1 cellular context compared by ENCODE assay signal in genomic region chr12:121352053-121353018, GRCh38.
TF ChIP-seq lines count a peak whose summit lies in the region.

A gene with protein sequence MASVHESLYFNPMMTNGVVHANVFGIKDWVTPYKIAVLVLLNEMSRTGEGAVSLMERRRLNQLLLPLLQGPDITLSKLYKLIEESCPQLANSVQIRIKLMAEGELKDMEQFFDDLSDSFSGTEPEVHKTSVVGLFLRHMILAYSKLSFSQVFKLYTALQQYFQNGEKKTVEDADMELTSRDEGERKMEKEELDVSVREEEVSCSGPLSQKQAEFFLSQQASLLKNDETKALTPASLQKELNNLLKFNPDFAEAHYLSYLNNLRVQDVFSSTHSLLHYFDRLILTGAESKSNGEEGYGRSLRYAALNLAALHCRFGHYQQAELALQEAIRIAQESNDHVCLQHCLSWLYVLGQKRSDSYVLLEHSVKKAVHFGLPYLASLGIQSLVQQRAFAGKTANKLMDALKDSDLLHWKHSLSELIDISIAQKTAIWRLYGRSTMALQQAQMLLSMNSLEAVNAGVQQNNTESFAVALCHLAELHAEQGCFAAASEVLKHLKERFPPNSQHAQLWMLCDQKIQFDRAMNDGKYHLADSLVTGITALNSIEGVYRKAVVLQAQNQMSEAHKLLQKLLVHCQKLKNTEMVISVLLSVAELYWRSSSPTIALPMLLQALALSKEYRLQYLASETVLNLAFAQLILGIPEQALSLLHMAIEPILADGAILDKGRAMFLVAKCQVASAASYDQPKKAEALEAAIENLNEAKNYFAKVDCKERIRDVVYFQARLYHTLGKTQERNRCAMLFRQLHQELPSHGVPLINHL (minus strand): TSS chr12:121352411. CDS start chr12:121352340, 71 bp downstream.

TF ChIP-seq in GM12878, 131 proteins besides CTCF, POLR2A, EP300 and RAD21 (continued from another document and continues in another):
- TF ChIP-seq, protein P1, sequence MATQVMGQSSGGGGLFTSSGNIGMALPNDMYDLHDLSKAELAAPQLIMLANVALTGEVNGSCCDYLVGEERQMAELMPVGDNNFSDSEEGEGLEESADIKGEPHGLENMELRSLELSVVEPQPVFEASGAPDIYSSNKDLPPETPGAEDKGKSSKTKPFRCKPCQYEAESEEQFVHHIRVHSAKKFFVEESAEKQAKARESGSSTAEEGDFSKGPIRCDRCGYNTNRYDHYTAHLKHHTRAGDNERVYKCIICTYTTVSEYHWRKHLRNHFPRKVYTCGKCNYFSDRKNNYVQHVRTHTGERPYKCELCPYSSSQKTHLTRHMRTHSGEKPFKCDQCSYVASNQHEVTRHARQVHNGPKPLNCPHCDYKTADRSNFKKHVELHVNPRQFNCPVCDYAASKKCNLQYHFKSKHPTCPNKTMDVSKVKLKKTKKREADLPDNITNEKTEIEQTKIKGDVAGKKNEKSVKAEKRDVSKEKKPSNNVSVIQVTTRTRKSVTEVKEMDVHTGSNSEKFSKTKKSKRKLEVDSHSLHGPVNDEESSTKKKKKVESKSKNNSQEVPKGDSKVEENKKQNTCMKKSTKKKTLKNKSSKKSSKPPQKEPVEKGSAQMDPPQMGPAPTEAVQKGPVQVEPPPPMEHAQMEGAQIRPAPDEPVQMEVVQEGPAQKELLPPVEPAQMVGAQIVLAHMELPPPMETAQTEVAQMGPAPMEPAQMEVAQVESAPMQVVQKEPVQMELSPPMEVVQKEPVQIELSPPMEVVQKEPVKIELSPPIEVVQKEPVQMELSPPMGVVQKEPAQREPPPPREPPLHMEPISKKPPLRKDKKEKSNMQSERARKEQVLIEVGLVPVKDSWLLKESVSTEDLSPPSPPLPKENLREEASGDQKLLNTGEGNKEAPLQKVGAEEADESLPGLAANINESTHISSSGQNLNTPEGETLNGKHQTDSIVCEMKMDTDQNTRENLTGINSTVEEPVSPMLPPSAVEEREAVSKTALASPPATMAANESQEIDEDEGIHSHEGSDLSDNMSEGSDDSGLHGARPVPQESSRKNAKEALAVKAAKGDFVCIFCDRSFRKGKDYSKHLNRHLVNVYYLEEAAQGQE (IDR thresholded peaks at IDR 0.05; ENCODE audit: low read depth, low read length), result no peak
- TF ChIP-seq STAT3 (IDR thresholded peaks at IDR 0.05; ENCODE audit: low read depth, low read length) (no peak), TCF7 (IDR thresholded peaks at IDR 0.05; ENCODE audit: borderline replicate concordance) (0 out of 2 replicates have a peak, but pooled peaks have one; percentile 37), ZZZ3 (IDR thresholded peaks at IDR 0.05; ENCODE audit: control insufficient read depth, insufficient read length, low read depth) (no peak), E2F4 (IDR thresholded peaks at IDR 0.05; ENCODE audit: low read depth, low read length) (no peak), NBN (IDR thresholded peaks at IDR 0.05) (peak; percentile 78), RFX5 (IDR thresholded peaks at IDR 0.05; ENCODE audit: low read depth, low read length) (no peak), CEBPZ (IDR thresholded peaks at IDR 0.05; ENCODE audit: low read depth, low read length) (no peak), ZNF274 (IDR thresholded peaks at IDR 0.05; ENCODE audit: insufficient read depth, insufficient read length) (no peak), ZBTB11 (CRISPR knock-in tag; IDR thresholded peaks at IDR 0.05) (peak; percentile 93), CBFB (IDR thresholded peaks at IDR 0.05; ENCODE audit: low read depth) (peak; percentile 94), IKZF2 (IDR thresholded peaks at IDR 0.05) (peak; percentile 48 to 68; a peak in 3 of 4 replicates), GATAD2B (conservative IDR thresholded peaks at IDR 0.05; ENCODE audit: low read depth) (peak; percentile 66), SRF (IDR thresholded peaks at IDR 0.05; ENCODE audit: low read depth in 2 of 2, low read length in 2 of 2) (peak in 1 of 2 experiments; percentile 80; a peak in 2 of 4 replicates), RCOR1 (conservative IDR thresholded peaks at IDR 0.05; ENCODE audit: low read depth, low read length) (0 out of 2 replicates have a peak, but pooled peaks have one; percentile 85), POLR2AphosphoS2 (IDR thresholded peaks at IDR 0.05; ENCODE audit: low read depth, low read length) (no peak), SKIL (IDR thresholded peaks at IDR 0.05; ENCODE audit: low read depth, poor library complexity, severe bottlenecking) (peak; percentile 76), SREBF1 (IDR thresholded peaks at IDR 0.05; ENCODE audit: low read length) (no peak), RB1 (IDR thresholded peaks at IDR 0.05; ENCODE audit: borderline replicate concordance) (peak; percentile 66; the same call in 1 of the 2 replicates), CHD2 (IDR thresholded peaks at IDR 0.05; ENCODE audit: borderline replicate concordance, low read depth, low read length) (peak; percentile 96), JUNB (IDR thresholded peaks at IDR 0.05) (no peak; the same call in 1 of the 2 replicates), BCL3 (IDR thresholded peaks at IDR 0.05; ENCODE audit: borderline replicate concordance, insufficient read depth, low read depth, low read length, poor library complexity, severe bottlenecking) (no peak), HDGF (IDR thresholded peaks at IDR 0.05) (no peak), IRF4 (IDR thresholded peaks at IDR 0.05; ENCODE audit: low read depth, low read length) (peak; percentile 70; the same call in 1 of the 2 replicates), NFXL1 (IDR thresholded peaks at IDR 0.05; ENCODE audit: borderline replicate concordance) (no peak), LARP7 (IDR thresholded peaks at IDR 0.05) (peak; percentile 86), ELK1 (IDR thresholded peaks at IDR 0.05; ENCODE audit: low read depth, low read length) (peak; percentile 53; the same call in 1 of the 2 replicates), CREM (IDR thresholded peaks at IDR 0.05; ENCODE audit: low read depth) (peak; percentile 96)
- TF ChIP-seq, protein P2, sequence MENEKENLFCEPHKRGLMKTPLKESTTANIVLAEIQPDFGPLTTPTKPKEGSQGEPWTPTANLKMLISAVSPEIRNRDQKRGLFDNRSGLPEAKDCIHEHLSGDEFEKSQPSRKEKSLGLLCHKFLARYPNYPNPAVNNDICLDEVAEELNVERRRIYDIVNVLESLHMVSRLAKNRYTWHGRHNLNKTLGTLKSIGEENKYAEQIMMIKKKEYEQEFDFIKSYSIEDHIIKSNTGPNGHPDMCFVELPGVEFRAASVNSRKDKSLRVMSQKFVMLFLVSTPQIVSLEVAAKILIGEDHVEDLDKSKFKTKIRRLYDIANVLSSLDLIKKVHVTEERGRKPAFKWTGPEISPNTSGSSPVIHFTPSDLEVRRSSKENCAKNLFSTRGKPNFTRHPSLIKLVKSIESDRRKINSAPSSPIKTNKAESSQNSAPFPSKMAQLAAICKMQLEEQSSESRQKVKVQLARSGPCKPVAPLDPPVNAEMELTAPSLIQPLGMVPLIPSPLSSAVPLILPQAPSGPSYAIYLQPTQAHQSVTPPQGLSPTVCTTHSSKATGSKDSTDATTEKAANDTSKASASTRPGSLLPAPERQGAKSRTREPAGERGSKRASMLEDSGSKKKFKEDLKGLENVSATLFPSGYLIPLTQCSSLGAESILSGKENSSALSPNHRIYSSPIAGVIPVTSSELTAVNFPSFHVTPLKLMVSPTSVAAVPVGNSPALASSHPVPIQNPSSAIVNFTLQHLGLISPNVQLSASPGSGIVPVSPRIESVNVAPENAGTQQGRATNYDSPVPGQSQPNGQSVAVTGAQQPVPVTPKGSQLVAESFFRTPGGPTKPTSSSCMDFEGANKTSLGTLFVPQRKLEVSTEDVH (IDR thresholded peaks at IDR 0.05; ENCODE audit: low read depth, partially characterized antibody), result peak; percentile 88
- TF ChIP-seq, protein P3, sequence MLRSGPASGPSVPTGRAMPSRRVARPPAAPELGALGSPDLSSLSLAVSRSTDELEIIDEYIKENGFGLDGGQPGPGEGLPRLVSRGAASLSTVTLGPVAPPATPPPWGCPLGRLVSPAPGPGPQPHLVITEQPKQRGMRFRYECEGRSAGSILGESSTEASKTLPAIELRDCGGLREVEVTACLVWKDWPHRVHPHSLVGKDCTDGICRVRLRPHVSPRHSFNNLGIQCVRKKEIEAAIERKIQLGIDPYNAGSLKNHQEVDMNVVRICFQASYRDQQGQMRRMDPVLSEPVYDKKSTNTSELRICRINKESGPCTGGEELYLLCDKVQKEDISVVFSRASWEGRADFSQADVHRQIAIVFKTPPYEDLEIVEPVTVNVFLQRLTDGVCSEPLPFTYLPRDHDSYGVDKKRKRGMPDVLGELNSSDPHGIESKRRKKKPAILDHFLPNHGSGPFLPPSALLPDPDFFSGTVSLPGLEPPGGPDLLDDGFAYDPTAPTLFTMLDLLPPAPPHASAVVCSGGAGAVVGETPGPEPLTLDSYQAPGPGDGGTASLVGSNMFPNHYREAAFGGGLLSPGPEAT (IDR thresholded peaks at IDR 0.05; ENCODE audit: low read depth), result peak; percentile 93
